1 cellular context compared by ENCODE assay signal in the genomic region with DNA sequence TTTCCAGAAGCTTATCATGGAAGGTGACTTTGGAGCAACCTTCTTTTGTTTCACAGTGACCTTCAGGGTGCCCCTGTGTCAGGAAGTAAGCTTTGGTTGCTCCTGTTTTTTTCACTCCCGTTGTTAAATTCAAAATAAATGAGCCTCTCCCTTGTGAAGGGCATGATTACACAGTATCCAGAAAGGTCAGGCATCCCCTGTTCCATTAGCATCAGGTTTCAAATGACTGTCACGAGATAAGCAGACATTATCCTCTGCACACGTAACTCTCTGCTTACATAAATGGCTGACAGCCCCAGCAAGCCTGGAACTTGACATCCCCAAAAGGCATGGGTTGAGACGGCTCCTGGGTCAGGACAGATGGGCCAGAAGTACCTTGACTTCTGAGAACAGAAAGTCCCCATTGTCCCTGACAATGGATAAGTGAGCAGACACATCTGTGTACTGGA.
TF ChIP-seq lines count a peak whose summit lies in the region.

No MANE protein-coding gene starts in this region.

TF ChIP-seq in H1, 55 proteins besides CTCF, POLR2A, EP300 and RAD21 (continued from another document):
- no peak for TF ChIP-seq FOSL1 (IDR thresholded peaks at IDR 0.05; ENCODE audit: insufficient read depth, low read depth, low read length)
- no peak for TF ChIP-seq SP1 (IDR thresholded peaks at IDR 0.05; ENCODE audit: low read depth, low read length)
- TF ChIP-seq TCF12 (IDR thresholded peaks at IDR 0.05; ENCODE audit: low read depth, low read length) = no peak
- TF ChIP-seq, protein P1, sequence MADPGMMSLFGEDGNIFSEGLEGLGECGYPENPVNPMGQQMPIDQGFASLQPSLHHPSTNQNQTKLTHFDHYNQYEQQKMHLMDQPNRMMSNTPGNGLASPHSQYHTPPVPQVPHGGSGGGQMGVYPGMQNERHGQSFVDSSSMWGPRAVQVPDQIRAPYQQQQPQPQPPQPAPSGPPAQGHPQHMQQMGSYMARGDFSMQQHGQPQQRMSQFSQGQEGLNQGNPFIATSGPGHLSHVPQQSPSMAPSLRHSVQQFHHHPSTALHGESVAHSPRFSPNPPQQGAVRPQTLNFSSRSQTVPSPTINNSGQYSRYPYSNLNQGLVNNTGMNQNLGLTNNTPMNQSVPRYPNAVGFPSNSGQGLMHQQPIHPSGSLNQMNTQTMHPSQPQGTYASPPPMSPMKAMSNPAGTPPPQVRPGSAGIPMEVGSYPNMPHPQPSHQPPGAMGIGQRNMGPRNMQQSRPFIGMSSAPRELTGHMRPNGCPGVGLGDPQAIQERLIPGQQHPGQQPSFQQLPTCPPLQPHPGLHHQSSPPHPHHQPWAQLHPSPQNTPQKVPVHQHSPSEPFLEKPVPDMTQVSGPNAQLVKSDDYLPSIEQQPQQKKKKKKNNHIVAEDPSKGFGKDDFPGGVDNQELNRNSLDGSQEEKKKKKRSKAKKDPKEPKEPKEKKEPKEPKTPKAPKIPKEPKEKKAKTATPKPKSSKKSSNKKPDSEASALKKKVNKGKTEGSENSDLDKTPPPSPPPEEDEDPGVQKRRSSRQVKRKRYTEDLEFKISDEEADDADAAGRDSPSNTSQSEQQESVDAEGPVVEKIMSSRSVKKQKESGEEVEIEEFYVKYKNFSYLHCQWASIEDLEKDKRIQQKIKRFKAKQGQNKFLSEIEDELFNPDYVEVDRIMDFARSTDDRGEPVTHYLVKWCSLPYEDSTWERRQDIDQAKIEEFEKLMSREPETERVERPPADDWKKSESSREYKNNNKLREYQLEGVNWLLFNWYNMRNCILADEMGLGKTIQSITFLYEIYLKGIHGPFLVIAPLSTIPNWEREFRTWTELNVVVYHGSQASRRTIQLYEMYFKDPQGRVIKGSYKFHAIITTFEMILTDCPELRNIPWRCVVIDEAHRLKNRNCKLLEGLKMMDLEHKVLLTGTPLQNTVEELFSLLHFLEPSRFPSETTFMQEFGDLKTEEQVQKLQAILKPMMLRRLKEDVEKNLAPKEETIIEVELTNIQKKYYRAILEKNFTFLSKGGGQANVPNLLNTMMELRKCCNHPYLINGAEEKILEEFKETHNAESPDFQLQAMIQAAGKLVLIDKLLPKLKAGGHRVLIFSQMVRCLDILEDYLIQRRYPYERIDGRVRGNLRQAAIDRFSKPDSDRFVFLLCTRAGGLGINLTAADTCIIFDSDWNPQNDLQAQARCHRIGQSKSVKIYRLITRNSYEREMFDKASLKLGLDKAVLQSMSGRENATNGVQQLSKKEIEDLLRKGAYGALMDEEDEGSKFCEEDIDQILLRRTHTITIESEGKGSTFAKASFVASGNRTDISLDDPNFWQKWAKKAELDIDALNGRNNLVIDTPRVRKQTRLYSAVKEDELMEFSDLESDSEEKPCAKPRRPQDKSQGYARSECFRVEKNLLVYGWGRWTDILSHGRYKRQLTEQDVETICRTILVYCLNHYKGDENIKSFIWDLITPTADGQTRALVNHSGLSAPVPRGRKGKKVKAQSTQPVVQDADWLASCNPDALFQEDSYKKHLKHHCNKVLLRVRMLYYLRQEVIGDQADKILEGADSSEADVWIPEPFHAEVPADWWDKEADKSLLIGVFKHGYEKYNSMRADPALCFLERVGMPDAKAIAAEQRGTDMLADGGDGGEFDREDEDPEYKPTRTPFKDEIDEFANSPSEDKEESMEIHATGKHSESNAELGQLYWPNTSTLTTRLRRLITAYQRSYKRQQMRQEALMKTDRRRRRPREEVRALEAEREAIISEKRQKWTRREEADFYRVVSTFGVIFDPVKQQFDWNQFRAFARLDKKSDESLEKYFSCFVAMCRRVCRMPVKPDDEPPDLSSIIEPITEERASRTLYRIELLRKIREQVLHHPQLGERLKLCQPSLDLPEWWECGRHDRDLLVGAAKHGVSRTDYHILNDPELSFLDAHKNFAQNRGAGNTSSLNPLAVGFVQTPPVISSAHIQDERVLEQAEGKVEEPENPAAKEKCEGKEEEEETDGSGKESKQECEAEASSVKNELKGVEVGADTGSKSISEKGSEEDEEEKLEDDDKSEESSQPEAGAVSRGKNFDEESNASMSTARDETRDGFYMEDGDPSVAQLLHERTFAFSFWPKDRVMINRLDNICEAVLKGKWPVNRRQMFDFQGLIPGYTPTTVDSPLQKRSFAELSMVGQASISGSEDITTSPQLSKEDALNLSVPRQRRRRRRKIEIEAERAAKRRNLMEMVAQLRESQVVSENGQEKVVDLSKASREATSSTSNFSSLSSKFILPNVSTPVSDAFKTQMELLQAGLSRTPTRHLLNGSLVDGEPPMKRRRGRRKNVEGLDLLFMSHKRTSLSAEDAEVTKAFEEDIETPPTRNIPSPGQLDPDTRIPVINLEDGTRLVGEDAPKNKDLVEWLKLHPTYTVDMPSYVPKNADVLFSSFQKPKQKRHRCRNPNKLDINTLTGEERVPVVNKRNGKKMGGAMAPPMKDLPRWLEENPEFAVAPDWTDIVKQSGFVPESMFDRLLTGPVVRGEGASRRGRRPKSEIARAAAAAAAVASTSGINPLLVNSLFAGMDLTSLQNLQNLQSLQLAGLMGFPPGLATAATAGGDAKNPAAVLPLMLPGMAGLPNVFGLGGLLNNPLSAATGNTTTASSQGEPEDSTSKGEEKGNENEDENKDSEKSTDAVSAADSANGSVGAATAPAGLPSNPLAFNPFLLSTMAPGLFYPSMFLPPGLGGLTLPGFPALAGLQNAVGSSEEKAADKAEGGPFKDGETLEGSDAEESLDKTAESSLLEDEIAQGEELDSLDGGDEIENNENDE (IDR thresholded peaks at IDR 0.05; ENCODE audit: insufficient replicate concordance, low read length) = no peak
- no peak for TF ChIP-seq CHD2 (IDR thresholded peaks at IDR 0.05; ENCODE audit: low read length)
- no peak for TF ChIP-seq CBX8 (IDR thresholded peaks at IDR 0.05; ENCODE audit: borderline replicate concordance, low read depth, low read length)
- TF ChIP-seq NRF1 (IDR thresholded peaks at IDR 0.05; ENCODE audit: low read depth, low read length) = no peak
- TF ChIP-seq POU5F1 (IDR thresholded peaks at IDR 0.05; ENCODE audit: low read depth, low read length) = no peak
- no peak for TF ChIP-seq SP4 (IDR thresholded peaks at IDR 0.05; ENCODE audit: low read length)
- no peak for TF ChIP-seq CREB1 (IDR thresholded peaks at IDR 0.05)
- TF ChIP-seq, protein P2, sequence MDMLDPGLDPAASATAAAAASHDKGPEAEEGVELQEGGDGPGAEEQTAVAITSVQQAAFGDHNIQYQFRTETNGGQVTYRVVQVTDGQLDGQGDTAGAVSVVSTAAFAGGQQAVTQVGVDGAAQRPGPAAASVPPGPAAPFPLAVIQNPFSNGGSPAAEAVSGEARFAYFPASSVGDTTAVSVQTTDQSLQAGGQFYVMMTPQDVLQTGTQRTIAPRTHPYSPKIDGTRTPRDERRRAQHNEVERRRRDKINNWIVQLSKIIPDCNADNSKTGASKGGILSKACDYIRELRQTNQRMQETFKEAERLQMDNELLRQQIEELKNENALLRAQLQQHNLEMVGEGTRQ (IDR thresholded peaks at IDR 0.05; ENCODE audit: low read length) = no peak
- no peak for TF ChIP-seq RXRA (IDR thresholded peaks at IDR 0.05; ENCODE audit: insufficient read depth, low read depth, low read length)
- no peak for TF ChIP-seq RNF2 (IDR thresholded peaks at IDR 0.05; ENCODE audit: borderline replicate concordance, low read depth, low read length, missing control alignments, poor library complexity, severe bottlenecking)
- TF ChIP-seq TEAD4 (IDR thresholded peaks at IDR 0.05; ENCODE audit: low read depth, low read length) = no peak
- TF ChIP-seq POLR2AphosphoS5 (IDR thresholded peaks at IDR 0.05; ENCODE audit: low read depth, low read length) = no peak
- no peak for TF ChIP-seq EGR1 (IDR thresholded peaks at IDR 0.05; ENCODE audit: borderline replicate concordance, low read depth, low read length)
- no peak for TF ChIP-seq CBX5 (IDR thresholded peaks at IDR 0.05; ENCODE audit: low read depth, low read length)
